Comparison of ENCODE assay signal across 1 cellular context in genomic region chr3:33339758-33340157, GRCh38.
TF ChIP-seq lines count a peak whose summit lies in the region.

No MANE protein-coding gene starts in this region.

TF ChIP-seq in K562, 482 proteins besides CTCF, POLR2A, EP300 and RAD21 (continued from another document):
- TF ChIP-seq, protein P1, sequence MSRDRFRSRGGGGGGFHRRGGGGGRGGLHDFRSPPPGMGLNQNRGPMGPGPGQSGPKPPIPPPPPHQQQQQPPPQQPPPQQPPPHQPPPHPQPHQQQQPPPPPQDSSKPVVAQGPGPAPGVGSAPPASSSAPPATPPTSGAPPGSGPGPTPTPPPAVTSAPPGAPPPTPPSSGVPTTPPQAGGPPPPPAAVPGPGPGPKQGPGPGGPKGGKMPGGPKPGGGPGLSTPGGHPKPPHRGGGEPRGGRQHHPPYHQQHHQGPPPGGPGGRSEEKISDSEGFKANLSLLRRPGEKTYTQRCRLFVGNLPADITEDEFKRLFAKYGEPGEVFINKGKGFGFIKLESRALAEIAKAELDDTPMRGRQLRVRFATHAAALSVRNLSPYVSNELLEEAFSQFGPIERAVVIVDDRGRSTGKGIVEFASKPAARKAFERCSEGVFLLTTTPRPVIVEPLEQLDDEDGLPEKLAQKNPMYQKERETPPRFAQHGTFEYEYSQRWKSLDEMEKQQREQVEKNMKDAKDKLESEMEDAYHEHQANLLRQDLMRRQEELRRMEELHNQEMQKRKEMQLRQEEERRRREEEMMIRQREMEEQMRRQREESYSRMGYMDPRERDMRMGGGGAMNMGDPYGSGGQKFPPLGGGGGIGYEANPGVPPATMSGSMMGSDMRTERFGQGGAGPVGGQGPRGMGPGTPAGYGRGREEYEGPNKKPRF (IDR thresholded peaks at IDR 0.05; ENCODE audit: low read depth, low read length): no peak
- TF ChIP-seq ZNF316 (IDR thresholded peaks at IDR 0.05): peak; percentile 58
- peak; percentile 65 for TF ChIP-seq NFE2 (IDR thresholded peaks at IDR 0.05; ENCODE audit: low read depth)
- TF ChIP-seq C11orf30 (IDR thresholded peaks at IDR 0.05; ENCODE audit: low read depth): peak; percentile 53
- no peak for TF ChIP-seq TARDBP (IDR thresholded peaks at IDR 0.05)
- no peak for TF ChIP-seq KAT7 (CRISPR knock-in tag; IDR thresholded peaks at IDR 0.05; ENCODE audit: borderline replicate concordance)
- no peak for TF ChIP-seq RBM39 (optimal IDR thresholded peaks at IDR 0.05; ENCODE audit: low read depth, low read length)
- TF ChIP-seq POLR2B (IDR thresholded peaks at IDR 0.05; ENCODE audit: low read depth, partially characterized antibody): no peak
